In the genomic region with DNA sequence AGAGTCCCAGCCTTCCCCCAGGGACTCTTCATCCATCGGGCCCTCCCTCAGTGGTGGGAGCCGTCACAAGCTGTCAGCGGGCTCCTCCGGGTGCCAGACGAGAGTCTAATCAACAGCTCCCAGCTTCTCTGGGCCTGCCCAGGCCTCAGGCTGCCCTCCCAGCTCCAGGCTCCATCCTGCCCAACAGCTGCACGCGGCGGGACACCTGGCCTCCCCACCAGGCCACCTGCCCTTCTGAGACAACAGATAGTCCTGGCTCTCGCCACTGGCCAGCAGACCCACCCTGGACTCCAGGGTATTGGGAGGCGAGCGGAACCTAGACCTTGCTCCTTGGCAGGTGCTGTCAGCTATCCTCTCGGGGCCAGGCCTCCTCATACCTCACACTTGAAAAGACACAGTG, we compare ENCODE assay signal across 18 cellular contexts. TPM values are rescaled to one million over a fixed set of nuclear protein-coding genes. Genes with fewer than 3 reads are reported as not detected.
"Had no signal": no experiment of that assay in that cellular context is flagged by ENCODE, and none has a peak within 500 bp of the region (broad histone marks: within the 10 kb centered on the region; RNA-seq: fewer than 3 reads in every experiment).

No MANE protein-coding gene starts in this region.

- DNase-seq: activated B cell treated with CpG ODN at 0.5 μM for 24 hours; activated CD4-positive, alpha-beta T cell treated with anti-CD3 and anti-CD28 coated beads, Interleukin-2, amount 10 ng/mL, durations not matched to agents 7 days and 5 days; activated naive CD4-positive, alpha-beta T cell treated with anti-CD3 and anti-CD28 coated beads, Interleukin-2, amount 50 U/mL, for 16 hours; central memory CD4-positive, alpha-beta T cell; cortex of kidney; effector CD8-positive, alpha-beta T cell; heart left ventricle; islet precursor cell; nephron progenitor cell; sigmoid colon; stimulated activated CD4-positive, alpha-beta T cell treated with anti-CD3 and anti-CD28 coated beads, Interleukin-12 subunit alpha, Interleukin-12 subunit beta, amount 100 ng/mL, for 4 hours; stimulated activated naive CD4-positive, alpha-beta T cell treated with Interleukin-2 at 50 U/mL for 16 hours had no signal

- H3K27me3 ChIP-seq: adrenal gland, ovary had no signal

- H3K4me3 ChIP-seq: adrenal gland, heart left ventricle, left lung, ovary, sigmoid colon had no signal

- H3K9me3 ChIP-seq: adrenal gland, heart left ventricle, left lung, ovary, sigmoid colon had no signal

- ATAC-seq: heart left ventricle, left lung had no signal

- H3K36me3 ChIP-seq: adrenal gland, heart left ventricle, left lung, ovary, sigmoid colon had no signal

- H3K27ac ChIP-seq: adrenal gland, heart left ventricle, left lung, ovary, sigmoid colon had no signal

RNA-seq across cellular contexts. Expression of gene WNT4, which starts 3.1 kb away (rescaled TPM):
- total RNA-seq: activated CD4-positive, alpha-beta T cell treated with anti-CD3 and anti-CD28 coated beads, Interleukin-2, amount 10 ng/mL, durations not matched to agents 7 days and 5 days; activated CD8-positive, alpha-beta memory T cell treated with anti-CD3 and anti-CD28 coated beads for 36 hours; activated T-helper 2 cell treated with anti-CD3 and anti-CD28 coated beads, Interferon-gamma antibody, Interleukin-2, Interleukin-4, amounts not matched to agents 10 μg/mL and 5 μg/mL and 100 μg/mL, durations not matched to agents 14 hours and 24 hours and 36 hours had no signal
- polyA plus RNA-seq: fibroblast of lung had no signal
